In the genomic region with DNA sequence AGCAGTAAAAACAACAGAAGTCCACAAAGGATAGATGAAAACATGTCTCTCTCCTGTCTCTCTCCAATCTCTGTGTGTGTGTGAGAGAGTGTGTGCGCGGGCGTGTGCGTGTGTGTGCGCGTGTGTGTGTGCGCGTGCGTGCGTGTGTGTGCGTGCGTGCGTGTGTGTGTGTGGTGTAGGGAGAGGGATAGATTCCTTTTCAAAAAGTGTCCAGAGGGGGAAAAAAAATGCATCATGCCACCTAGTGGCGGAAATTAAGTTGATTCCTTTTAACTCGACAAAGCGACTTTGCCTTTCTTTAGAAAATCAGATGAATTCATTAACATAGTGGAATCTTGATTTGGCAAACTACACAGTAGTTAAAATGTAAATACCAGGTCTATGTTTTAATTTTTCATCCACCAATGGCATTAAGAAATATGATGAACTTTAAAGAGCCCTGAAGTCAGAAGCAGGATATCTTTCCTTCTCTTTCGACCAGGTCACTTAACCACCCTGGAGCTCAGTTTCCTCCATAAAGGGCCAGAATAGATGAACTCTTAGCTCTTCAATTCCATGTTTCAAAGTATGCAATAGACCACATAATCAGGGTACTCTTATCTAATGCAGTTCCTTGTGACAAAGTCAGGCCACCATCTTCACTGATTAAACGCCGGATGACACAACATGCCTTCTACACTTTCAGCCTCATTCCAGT, we compare ENCODE assay signal across 7 cellular contexts.
DNase-seq lines count a peak whose midpoint lies in the region; ATAC-seq lines count a peak whose summit lies in the region.

No MANE protein-coding gene starts in this region.

- peaks cover 33% of the 10 kb centered on the region for H3K27me3 Mint-ChIP-seq in activated T-helper 1 cell treated with anti-CD3 and anti-CD28 coated beads, Interleukin-12 subunit alpha, Interleukin-12 subunit beta, Interleukin-2, Interleukin-4 antibody, amounts not matched to agents 30 ng/mL and 10 ng/mL and 1 ng/mL, durations not matched to agents 14 hours and 24 hours and 36 hours (ENCODE audit: insufficient read depth)

- no peaks in the 10 kb centered on the region for H3K36me3 Mint-ChIP-seq in activated T-helper 1 cell treated with anti-CD3 and anti-CD28 coated beads, Interleukin-12 subunit alpha, Interleukin-12 subunit beta, Interleukin-2, Interleukin-4 antibody, amounts not matched to agents 30 ng/mL and 10 ng/mL and 1 ng/mL, durations not matched to agents 14 hours and 24 hours and 36 hours (ENCODE audit: low read depth)

- H3K4me1 Mint-ChIP-seq in activated T-helper 1 cell treated with anti-CD3 and anti-CD28 coated beads, Interleukin-12 subunit alpha, Interleukin-12 subunit beta, Interleukin-2, Interleukin-4 antibody, amounts not matched to agents 30 ng/mL and 10 ng/mL and 1 ng/mL, durations not matched to agents 14 hours and 24 hours and 36 hours (ENCODE audit: low read depth): peaks cover 5% of the 10 kb centered on the region

- ATAC-seq in HG02938 (IDR thresholded peaks at IDR 0.05; ENCODE audit: unreplicated experiment): peak; percentile 57

- intact Hi-C loops in activated T-helper 1 cell treated with anti-CD3 and anti-CD28 coated beads, Interleukin-12 subunit alpha, Interleukin-12 subunit beta, Interleukin-2, Interleukin-4 antibody, amounts not matched to agents 30 ng/mL and 10 ng/mL and 1 ng/mL, durations not matched to agents 14 hours and 24 hours and 36 hours (cut with micrococcal nuclease): loop anchor here (1.0 kb wide), 1 partner anchor 614 kb away; no protein-coding TSS in a partner anchor

- H3K27ac Mint-ChIP-seq in activated T-helper 1 cell treated with anti-CD3 and anti-CD28 coated beads, Interleukin-12 subunit alpha, Interleukin-12 subunit beta, Interleukin-2, Interleukin-4 antibody, amounts not matched to agents 30 ng/mL and 10 ng/mL and 1 ng/mL, durations not matched to agents 14 hours and 24 hours and 36 hours: no peak overlapping the region

- DNase-seq in GDM1 (lab: John Stamatoyannopoulos, UW) (peak; percentile 13), NCI-H524 (lab: John Stamatoyannopoulos, UW) (peak; percentile 24 to 47), astrocyte of the hippocampus (ENCODE audit: low read depth, low spot score) (peak; percentile 81), hippocampal formation (lab: John Stamatoyannopoulos, UW) (peak; percentile 23 to 40), retina (peak; percentile 80)
- no peak for DNase-seq in activated T-helper 1 cell treated with anti-CD3 and anti-CD28 coated beads, Interleukin-12 subunit alpha, Interleukin-12 subunit beta, Interleukin-2, Interleukin-4 antibody, amounts not matched to agents 30 ng/mL and 10 ng/mL and 1 ng/mL, durations not matched to agents 14 hours and 24 hours and 36 hours (ENCODE audit: low spot score)

- no peaks in the 10 kb centered on the region for H3K9me3 Mint-ChIP-seq in activated T-helper 1 cell treated with anti-CD3 and anti-CD28 coated beads, Interleukin-12 subunit alpha, Interleukin-12 subunit beta, Interleukin-2, Interleukin-4 antibody, amounts not matched to agents 30 ng/mL and 10 ng/mL and 1 ng/mL, durations not matched to agents 14 hours and 24 hours and 36 hours

- H3K4me3 Mint-ChIP-seq in activated T-helper 1 cell treated with anti-CD3 and anti-CD28 coated beads, Interleukin-12 subunit alpha, Interleukin-12 subunit beta, Interleukin-2, Interleukin-4 antibody, amounts not matched to agents 30 ng/mL and 10 ng/mL and 1 ng/mL, durations not matched to agents 14 hours and 24 hours and 36 hours: no peak overlapping the region
